8 cellular contexts compared by ENCODE assay signal in the genomic region with DNA sequence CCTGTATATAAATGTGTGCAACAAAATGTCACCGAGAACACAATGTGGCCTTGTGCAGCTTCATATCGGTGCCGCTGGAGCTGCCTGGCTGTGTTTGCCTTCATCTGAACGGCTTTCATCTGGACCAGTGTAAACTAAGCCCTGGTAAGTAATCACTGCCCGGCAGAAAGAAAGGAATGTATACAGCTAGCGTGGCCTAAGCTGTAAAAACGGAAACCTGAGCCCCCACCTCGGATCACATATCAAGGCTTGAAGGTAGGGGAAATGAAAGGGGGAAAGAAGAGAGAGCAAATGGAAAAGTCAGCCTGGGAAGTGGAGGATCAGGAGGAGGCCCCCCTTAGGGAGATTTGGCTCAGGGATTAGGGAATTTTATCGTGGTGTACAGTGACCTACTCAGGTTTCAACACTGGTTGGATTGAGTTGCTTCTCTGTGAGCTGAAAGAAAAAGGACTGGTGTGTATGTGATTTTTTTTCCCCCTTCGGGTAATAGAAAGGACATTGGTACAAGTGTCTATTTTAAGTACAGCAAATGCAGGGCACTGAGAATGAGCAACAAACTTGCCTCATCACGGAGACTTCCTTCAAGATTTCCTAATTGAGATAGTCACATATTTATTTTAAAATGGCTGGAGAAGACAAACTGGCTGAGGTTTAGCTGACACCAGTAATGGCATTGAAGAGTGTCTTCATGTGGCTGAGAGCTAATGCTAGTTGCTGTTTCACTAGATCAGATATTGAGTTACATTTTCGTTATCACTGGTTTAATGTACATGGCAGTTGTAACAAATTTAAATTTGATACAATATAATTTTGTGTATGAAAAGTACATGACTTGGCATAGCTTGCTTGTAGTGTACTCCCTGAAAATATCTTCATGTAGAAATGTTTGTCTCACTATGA. TPM values are rescaled to one million over a fixed set of nuclear protein-coding genes. Genes with fewer than 3 reads are reported as not detected.
A peak's percentile ranks its signal among the peaks of the same experiment; 100 is the strongest.
DNase-seq lines count a peak whose midpoint lies in the region; ATAC-seq and TF ChIP-seq lines count a peak whose summit lies in the region.

No MANE protein-coding gene starts in this region.

- H3K27ac ChIP-seq in OCI-LY1 (ENCODE audit: low read depth, low read length, poor library complexity, severe bottlenecking), result peak overlapping the region; percentile 87

- no peaks in the 10 kb centered on the region for H3K9me2 ChIP-seq in OCI-LY1 (ENCODE audit: low read depth, low read length)

- DNase-seq in HT1080 (ENCODE audit: low read depth) (peak; percentile 62), fibroblast of the aortic adventitia (ENCODE audit: low read depth) (peak; percentile 61), retinal pigment epithelial cell (ENCODE audit: low read depth) (peak; percentile 18), NCI-H1436 (lab: John Stamatoyannopoulos, UW) (no peak)
- DNase-seq in stimulated activated naive CD4-positive, alpha-beta T cell treated with Interleukin-2 at 50 U/mL for 16 hours (lab: John Stamatoyannopoulos, UW), result no peak
- DNase-seq in stimulated activated CD4-positive, alpha-beta T cell treated with anti-CD3 and anti-CD28 coated beads, Interleukin-1b, Interleukin-23, amount 100 ng/mL, for 48 hours, result no peak

- H3K27me3 ChIP-seq in OCI-LY1 (ENCODE audit: insufficient read depth, low read length), result no peaks in the 10 kb centered on the region

- H3K36me3 ChIP-seq in OCI-LY1 (ENCODE audit: insufficient read depth, low read length), result peaks cover 16% of the 10 kb centered on the region; the same call in 1 of the 2 replicates

- H3K4me2 ChIP-seq in OCI-LY1 (ENCODE audit: low read length), result peak overlapping the region; percentile 89

- no peak for ATAC-seq in GM18520 (IDR thresholded peaks at IDR 0.05; ENCODE audit: unreplicated experiment)

- peaks cover 64% of the 10 kb centered on the region for H3K4me1 ChIP-seq in OCI-LY1 (ENCODE audit: insufficient read depth, low read length, severe bottlenecking)

- H3K4me3 ChIP-seq in OCI-LY1 (ENCODE audit: low read depth, low read length, poor library complexity, severe bottlenecking), result peak overlapping the region; percentile 99
- H3K4me3 ChIP-seq in fibroblast of the aortic adventitia (ENCODE audit: low read depth, low read length), result peak overlapping the region; percentile 83
- H3K4me3 ChIP-seq in retinal pigment epithelial cell (ENCODE audit: low read length), result peak overlapping the region; percentile 16

- H3K79me2 ChIP-seq in OCI-LY1 (ENCODE audit: insufficient read depth, low read length), result peaks cover 81% of the 10 kb centered on the region

- no peaks in the 10 kb centered on the region for H3F3A ChIP-seq in OCI-LY1 (ENCODE audit: insufficient read depth, low read length)

- no peak overlapping the region for H2AFZ ChIP-seq in OCI-LY1 (ENCODE audit: low read length)

- no peak for TF ChIP-seq CTCF in OCI-LY1 (IDR thresholded peaks at IDR 0.05; ENCODE audit: low read length)
- no peak for TF ChIP-seq CTCF in fibroblast of the aortic adventitia (IDR thresholded peaks at IDR 0.05; ENCODE audit: insufficient read depth, low read length)
- no peak for TF ChIP-seq CTCF in retinal pigment epithelial cell (conservative IDR thresholded peaks at IDR 0.05; ENCODE audit: low read depth, low read length)

- H3K9me3 ChIP-seq in OCI-LY1 (ENCODE audit: low read length), result no peaks in the 10 kb centered on the region

- no peaks in the 10 kb centered on the region for H4K20me1 ChIP-seq in OCI-LY1 (ENCODE audit: insufficient read depth, low read length)

- H3K9ac ChIP-seq in OCI-LY1 (ENCODE audit: low read length), result peak overlapping the region; percentile 95

RNA-seq across cellular contexts. Expression of gene SOBP, which starts 3.5 kb away (rescaled TPM):
- 1.9 and 4.3 TPM in 2 replicates for total RNA-seq in HT1080 (2014; rRNA removed; shearing (Covaris generic))
- polyA plus RNA-seq in HT1080 (2015; cell fraction: cytosol; rRNA removed), result 1.7 and 2.7 TPM in 2 replicates
- 1.6 and 3.8 TPM in 2 replicates for polyA plus RNA-seq in HT1080 (2015; cell fraction: nucleus; rRNA removed)
- total RNA-seq in fibroblast of the aortic adventitia (ENCODE audit: low replicate concordance), result 7.4 and 7.9 TPM in 2 replicates

RNA-seq across cellular contexts. Expression of gene PDSS2, which starts 34.0 kb away (rescaled TPM):
- total RNA-seq in HT1080 (2014; rRNA removed; shearing (Covaris generic)), result 6.9 and 10.7 TPM in 2 replicates
- polyA plus RNA-seq in HT1080 (2015; cell fraction: cytosol; rRNA removed), result 9.4 and 10.3 TPM in 2 replicates
- polyA plus RNA-seq in HT1080 (2015; cell fraction: nucleus; rRNA removed), result 5.8 and 7.9 TPM in 2 replicates
- 10.1 and 14.4 TPM in 2 replicates for total RNA-seq in fibroblast of the aortic adventitia (ENCODE audit: low replicate concordance)

Comparison
In these comparisons a context has a peak if more than half of its experiments do, and no peak if none do; other contexts are left out.
1. DNase-seq: peak in HT1080 (single experiment), fibroblast of the aortic adventitia (single experiment) and retinal pigment epithelial cell (single experiment); none in NCI-H1436 (single experiment), stimulated activated naive CD4-positive, alpha-beta T cell treated with Interleukin-2 at 50 U/mL for 16 hours (single experiment) and stimulated activated CD4-positive, alpha-beta T cell treated with anti-CD3 and anti-CD28 coated beads, Interleukin-1b, Interleukin-23, amount 100 ng/mL, for 48 hours (single experiment).
2. H3K4me3 ChIP-seq: peak in every context shown above with its lines; median percentile 99 in OCI-LY1; 83 in fibroblast of the aortic adventitia; 16 in retinal pigment epithelial cell.